Comparison of ENCODE assay signal across 1 cellular context in the genomic region with DNA sequence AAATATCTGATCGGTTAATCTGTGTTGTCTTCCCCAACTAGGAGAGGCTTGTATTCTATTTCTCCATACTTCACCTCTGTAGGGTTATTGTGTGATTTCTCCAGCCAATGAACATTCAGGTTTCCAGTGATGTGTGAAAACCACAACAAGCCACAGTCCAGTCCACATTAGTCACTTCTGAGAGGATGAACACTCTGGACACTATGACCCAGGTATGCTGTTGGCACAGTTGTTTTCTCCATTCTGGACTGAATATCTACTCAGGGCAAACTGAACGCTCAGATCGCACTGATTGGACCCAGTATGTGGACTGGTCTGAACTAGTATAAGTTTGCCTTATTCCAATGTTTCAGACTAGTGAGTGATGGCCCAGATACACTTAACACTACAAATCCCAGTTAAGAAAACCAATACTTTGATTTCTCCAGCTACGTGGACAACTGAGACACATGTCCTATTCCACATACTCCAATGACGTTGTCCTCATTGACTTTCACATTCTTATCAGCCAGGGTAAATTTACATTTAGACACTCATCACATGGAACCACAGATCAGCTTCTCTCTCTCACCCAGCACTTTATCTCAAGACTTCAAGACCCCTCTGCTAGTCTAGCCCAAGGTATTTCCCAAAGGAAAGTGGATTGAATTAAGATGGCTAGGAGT.
TF ChIP-seq lines count a peak whose summit lies in the region.

No MANE protein-coding gene starts in this region.

TF ChIP-seq in HepG2, 621 proteins besides CTCF, POLR2A, EP300 and RAD21 (continued from another document):
- TF ChIP-seq, protein P1, sequence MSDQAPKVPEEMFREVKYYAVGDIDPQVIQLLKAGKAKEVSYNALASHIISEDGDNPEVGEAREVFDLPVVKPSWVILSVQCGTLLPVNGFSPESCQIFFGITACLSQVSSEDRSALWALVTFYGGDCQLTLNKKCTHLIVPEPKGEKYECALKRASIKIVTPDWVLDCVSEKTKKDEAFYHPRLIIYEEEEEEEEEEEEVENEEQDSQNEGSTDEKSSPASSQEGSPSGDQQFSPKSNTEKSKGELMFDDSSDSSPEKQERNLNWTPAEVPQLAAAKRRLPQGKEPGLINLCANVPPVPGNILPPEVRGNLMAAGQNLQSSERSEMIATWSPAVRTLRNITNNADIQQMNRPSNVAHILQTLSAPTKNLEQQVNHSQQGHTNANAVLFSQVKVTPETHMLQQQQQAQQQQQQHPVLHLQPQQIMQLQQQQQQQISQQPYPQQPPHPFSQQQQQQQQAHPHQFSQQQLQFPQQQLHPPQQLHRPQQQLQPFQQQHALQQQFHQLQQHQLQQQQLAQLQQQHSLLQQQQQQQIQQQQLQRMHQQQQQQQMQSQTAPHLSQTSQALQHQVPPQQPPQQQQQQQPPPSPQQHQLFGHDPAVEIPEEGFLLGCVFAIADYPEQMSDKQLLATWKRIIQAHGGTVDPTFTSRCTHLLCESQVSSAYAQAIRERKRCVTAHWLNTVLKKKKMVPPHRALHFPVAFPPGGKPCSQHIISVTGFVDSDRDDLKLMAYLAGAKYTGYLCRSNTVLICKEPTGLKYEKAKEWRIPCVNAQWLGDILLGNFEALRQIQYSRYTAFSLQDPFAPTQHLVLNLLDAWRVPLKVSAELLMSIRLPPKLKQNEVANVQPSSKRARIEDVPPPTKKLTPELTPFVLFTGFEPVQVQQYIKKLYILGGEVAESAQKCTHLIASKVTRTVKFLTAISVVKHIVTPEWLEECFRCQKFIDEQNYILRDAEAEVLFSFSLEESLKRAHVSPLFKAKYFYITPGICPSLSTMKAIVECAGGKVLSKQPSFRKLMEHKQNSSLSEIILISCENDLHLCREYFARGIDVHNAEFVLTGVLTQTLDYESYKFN (CRISPR knock-in tag; conservative IDR thresholded peaks at IDR 0.05): 0 out of 2 replicates have a peak, but pooled peaks have one; percentile 3
